ENCODE assay signal across 30 cellular contexts in the genomic region with DNA sequence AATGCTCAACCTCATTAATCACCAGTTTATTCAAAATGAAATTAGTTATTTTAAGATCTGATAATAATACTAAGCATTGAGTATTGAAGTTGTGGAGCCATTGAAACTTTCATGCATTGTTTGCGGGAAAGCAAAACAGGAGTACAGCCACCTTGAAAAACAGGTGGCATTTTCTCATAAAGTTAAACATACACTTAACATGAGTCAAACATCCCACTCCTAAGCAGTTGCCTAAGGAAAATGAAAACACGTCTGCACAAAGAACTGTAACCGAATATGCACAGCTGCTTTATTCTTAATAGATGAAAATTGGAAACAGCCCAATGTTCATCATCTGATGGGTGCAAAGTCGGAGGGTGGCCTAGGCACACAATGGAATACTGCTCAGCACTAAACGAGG.
"Had no signal": no experiment of that assay in that cellular context is flagged by ENCODE, and none has a peak within 500 bp of the region (broad histone marks: within the 10 kb centered on the region; RNA-seq: fewer than 3 reads in every experiment).

No MANE protein-coding gene starts in this region.

- H3K27ac Mint-ChIP-seq: activated CD4-positive, alpha-beta T cell treated with anti-CD3 and anti-CD28 coated beads, Interleukin-2, amount 10 ng/mL, durations not matched to agents 24 days and 14 days; activated CD8-positive, alpha-beta T cell treated with anti-CD3 and anti-CD28 coated beads for 36 hours; activated naive CD4-positive, alpha-beta T cell treated with anti-CD3 and anti-CD28 coated beads, Interleukin-2, amount 50 U/mL, for 24 hours; activated naive CD8-positive, alpha-beta T cell treated with anti-CD3 and anti-CD28 coated beads, Interleukin-2, amount 10 ng/mL, durations not matched to agents 7 days and 5 days; activated T-helper 2 cell treated with anti-CD3 and anti-CD28 coated beads, Interferon-gamma antibody, Interleukin-2, Interleukin-4, amounts not matched to agents 10 μg/mL and 5 μg/mL and 100 μg/mL, durations not matched to agents 14 hours and 24 hours and 36 hours; IgD-negative memory B cell; T-helper 1 cell treated with Interleukin-12 subunit alpha and Interleukin-12 subunit beta and Interleukin-4 antibody, amounts not matched to agents 30 μg/mL and 1 μg/mL, for 36 hours; T-helper 2 cell treated with Interferon-gamma antibody and Interleukin-4, amounts not matched to agents 5 μg/mL and 100 μg/mL, for 36 hours had no signal

- H3K27me3 ChIP-seq: ascending aorta, cardiac muscle cell, colonic mucosa, SJCRH30 had no signal

- H3K9me3 Mint-ChIP-seq: activated CD4-positive, alpha-beta T cell treated with anti-CD3 and anti-CD28 coated beads, Interleukin-2, amount 10 ng/mL, durations not matched to agents 24 days and 14 days; activated CD8-positive, alpha-beta T cell treated with anti-CD3 and anti-CD28 coated beads for 36 hours; activated naive CD4-positive, alpha-beta T cell treated with anti-CD3 and anti-CD28 coated beads, Interleukin-2, amount 50 U/mL, for 24 hours; activated naive CD8-positive, alpha-beta T cell treated with anti-CD3 and anti-CD28 coated beads, Interleukin-2, amount 10 ng/mL, durations not matched to agents 7 days and 5 days; activated T-helper 2 cell treated with anti-CD3 and anti-CD28 coated beads, Interferon-gamma antibody, Interleukin-2, Interleukin-4, amounts not matched to agents 10 μg/mL and 5 μg/mL and 100 μg/mL, durations not matched to agents 14 hours and 24 hours and 36 hours; T-helper 2 cell treated with Interferon-gamma antibody and Interleukin-4, amounts not matched to agents 5 μg/mL and 100 μg/mL, for 36 hours had no signal

- H3K4me3 ChIP-seq: ascending aorta, cardiac muscle cell, colonic mucosa, PC-9, SJCRH30, SK-N-MC had no signal

- H3K27ac ChIP-seq: ascending aorta, cardiac muscle cell, colonic mucosa, PC-9, SJCRH30, SK-N-MC had no signal

- DNase-seq: activated CD4-positive, alpha-beta T cell treated with anti-CD3 and anti-CD28 coated beads, Interleukin-2, amount 50 U/mL, for 4 hours; activated CD8-positive, alpha-beta T cell treated with anti-CD3 and anti-CD28 coated beads for 36 hours; activated gamma-delta T cell; activated naive CD4-positive, alpha-beta T cell treated with Interleukin-2 at 50 U/mL for 16 hours; activated naive CD8-positive, alpha-beta T cell treated with anti-CD3 and anti-CD28 coated beads, Interleukin-2, amount 10 ng/mL, durations not matched to agents 7 days and 5 days; activated T-cell treated with anti-CD3 and anti-CD28 coated beads, Interleukin-2, amount 50 U/mL, for 1 hour; amygdala; colonic mucosa; Karpas-422; KBM-7; NCI-H146; NCI-H187; NCI-H2081; NCI-H226; NCI-H510A; NCI-H526; NCI-H748 treated with DMSO at 0.1 percent for 48 hours; PC-9; SHP77; SJCRH30 had no signal

- ATAC-seq: activated CD8-positive, alpha-beta T cell treated with anti-CD3 and anti-CD28 coated beads for 36 hours had no signal

- H3K4me3 Mint-ChIP-seq: activated CD4-positive, alpha-beta T cell treated with anti-CD3 and anti-CD28 coated beads, Interleukin-2, amount 10 ng/mL, durations not matched to agents 24 days and 14 days; activated CD8-positive, alpha-beta T cell treated with anti-CD3 and anti-CD28 coated beads for 36 hours; activated naive CD4-positive, alpha-beta T cell treated with anti-CD3 and anti-CD28 coated beads, Interleukin-2, amount 50 U/mL, for 24 hours; activated naive CD8-positive, alpha-beta T cell treated with anti-CD3 and anti-CD28 coated beads, Interleukin-2, amount 10 ng/mL, durations not matched to agents 7 days and 5 days; central memory CD8-positive, alpha-beta T cell; IgD-negative memory B cell; T-helper 1 cell treated with Interleukin-12 subunit alpha and Interleukin-12 subunit beta and Interleukin-4 antibody, amounts not matched to agents 30 μg/mL and 1 μg/mL, for 36 hours; T-helper 2 cell treated with Interferon-gamma antibody and Interleukin-4, amounts not matched to agents 5 μg/mL and 100 μg/mL, for 36 hours had no signal

- H3K36me3 Mint-ChIP-seq: activated naive CD4-positive, alpha-beta T cell treated with anti-CD3 and anti-CD28 coated beads, Interleukin-2, amount 50 U/mL, for 24 hours; activated naive CD8-positive, alpha-beta T cell treated with anti-CD3 and anti-CD28 coated beads, Interleukin-2, amount 10 ng/mL, durations not matched to agents 7 days and 5 days; IgD-negative memory B cell had no signal

- H3K9me3 ChIP-seq: ascending aorta, colonic mucosa, SJCRH30 had no signal

- H3K4me1 ChIP-seq: ascending aorta, colonic mucosa, SJCRH30 had no signal

- H3K27me3 Mint-ChIP-seq: activated CD4-positive, alpha-beta T cell treated with anti-CD3 and anti-CD28 coated beads, Interleukin-2, amount 10 ng/mL, durations not matched to agents 24 days and 14 days; activated CD8-positive, alpha-beta T cell treated with anti-CD3 and anti-CD28 coated beads for 36 hours; activated naive CD4-positive, alpha-beta T cell treated with anti-CD3 and anti-CD28 coated beads, Interleukin-2, amount 50 U/mL, for 24 hours; activated naive CD8-positive, alpha-beta T cell treated with anti-CD3 and anti-CD28 coated beads, Interleukin-2, amount 10 ng/mL, durations not matched to agents 7 days and 5 days; central memory CD8-positive, alpha-beta T cell; IgD-negative memory B cell had no signal

- H3K36me3 ChIP-seq: ascending aorta, cardiac muscle cell, colonic mucosa, SJCRH30 had no signal

- H3K4me1 Mint-ChIP-seq: activated CD4-positive, alpha-beta T cell treated with anti-CD3 and anti-CD28 coated beads, Interleukin-2, amount 10 ng/mL, durations not matched to agents 24 days and 14 days; activated naive CD4-positive, alpha-beta T cell treated with anti-CD3 and anti-CD28 coated beads, Interleukin-2, amount 50 U/mL, for 24 hours; activated naive CD8-positive, alpha-beta T cell treated with anti-CD3 and anti-CD28 coated beads, Interleukin-2, amount 10 ng/mL, durations not matched to agents 7 days and 5 days; central memory CD8-positive, alpha-beta T cell; IgD-negative memory B cell had no signal
